Comparison of ENCODE assay signal across 22 cellular contexts in the genomic region with DNA sequence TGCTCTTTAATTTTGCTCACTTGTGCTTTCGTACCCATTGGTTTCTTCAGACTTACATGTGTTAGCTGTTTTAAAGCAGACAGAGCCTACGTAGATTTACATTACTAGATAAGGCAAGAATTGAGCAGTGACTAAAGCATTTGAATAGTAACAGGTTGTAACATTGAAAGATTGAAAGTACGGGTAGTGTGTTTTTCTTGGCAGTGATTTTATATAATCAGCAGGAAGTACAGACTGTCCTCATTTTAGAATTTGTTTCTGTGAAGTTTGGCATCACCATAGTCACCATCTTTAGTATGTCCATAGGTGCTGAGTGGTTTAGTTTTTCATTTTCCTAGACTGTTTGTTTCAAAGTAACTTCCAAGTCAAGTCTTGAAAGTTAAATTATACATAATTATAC. TPM values are rescaled to one million over a fixed set of nuclear protein-coding genes. Genes with fewer than 3 reads are reported as not detected.
A peak's percentile ranks its signal among the peaks of the same experiment; 100 is the strongest.
DNase-seq lines count a peak whose midpoint lies in the region; ATAC-seq, FAIRE-seq and TF ChIP-seq lines count a peak whose summit lies in the region.
"Had no signal": no experiment of that assay in that cellular context is flagged by ENCODE, and none has a peak within 500 bp of the region (broad histone marks: within the 10 kb centered on the region; RNA-seq: fewer than 3 reads in every experiment).

No MANE protein-coding gene starts in this region.

- intact Hi-C loops in heart left ventricle (cut with DNase I), result loop anchor here in 2 of 10 donors (5.0 kb wide), 2 partner anchors 64 to 69 kb away; partner anchors contain the start of gene NID2 (in 1 of the 2)

- TF ChIP-seq CTCF in A549 (IDR thresholded peaks at IDR 0.05) (no peak), brain microvascular endothelial cell (IDR thresholded peaks at IDR 0.05; ENCODE audit: low read depth, low read length, missing control alignments) (no peak), heart left ventricle (IDR thresholded peaks at IDR 0.05) (no peak), osteoblast (IDR thresholded peaks at IDR 0.05; ENCODE audit: extremely low read depth, low read depth, low read length) (no peak)

- H3K27ac ChIP-seq in A549 (no peak overlapping the region), brain microvascular endothelial cell (peak overlapping the region; percentile 90), heart left ventricle (peak overlapping the region; percentile 21 to 79 (median 56)), osteoblast (ENCODE audit: low read depth, low read length) (peak overlapping the region; percentile 18), substantia nigra (ENCODE audit: low read depth, low read length, poor library complexity, severe bottlenecking) (no peak overlapping the region)
- H3K27ac ChIP-seq: epithelial cell of prostate, PC-9 had no signal

- peaks cover 62% of the 10 kb centered on the region for H3K36me3 ChIP-seq in brain microvascular endothelial cell (replicated peaks)
- peaks cover 4 to 100% (median 98%) of the 10 kb centered on the region in 9 donors for H3K36me3 ChIP-seq in heart left ventricle
- peaks cover 72% of the 10 kb centered on the region for H3K36me3 ChIP-seq in osteoblast (ENCODE audit: insufficient read depth, low read length)

- H3K79me2 ChIP-seq in osteoblast (ENCODE audit: insufficient read depth, low read length), result peaks cover 6% of the 10 kb centered on the region

- no peak for TF ChIP-seq RAD21 in A549 (conservative IDR thresholded peaks at IDR 0.05 in 1 of 2, IDR thresholded peaks at IDR 0.05 in 1 of 2)

- H3K9me3 Mint-ChIP-seq in activated T-cell treated with anti-CD3 and anti-CD28 coated beads, Interleukin-2, amount 50 U/mL, for 4 hours, result no peaks in the 10 kb centered on the region
- H3K9me3 Mint-ChIP-seq: activated naive CD8-positive, alpha-beta T cell treated with anti-CD3 and anti-CD28 coated beads, Interleukin-2, amount 10 ng/mL, durations not matched to agents 7 days and 5 days; GM23338; nephron progenitor cell had no signal

- no peak overlapping the region for H3K4me3 Mint-ChIP-seq in activated T-cell treated with anti-CD3 and anti-CD28 coated beads, Interleukin-2, amount 50 U/mL, for 4 hours
- H3K4me3 Mint-ChIP-seq: activated naive CD8-positive, alpha-beta T cell treated with anti-CD3 and anti-CD28 coated beads, Interleukin-2, amount 10 ng/mL, durations not matched to agents 7 days and 5 days; GM23338; nephron progenitor cell had no signal

- no peaks in the 10 kb centered on the region for H3K27me3 Mint-ChIP-seq in activated T-cell treated with anti-CD3 and anti-CD28 coated beads, Interleukin-2, amount 50 U/mL, for 4 hours (ENCODE audit: low read depth)
- H3K27me3 Mint-ChIP-seq: activated naive CD8-positive, alpha-beta T cell treated with anti-CD3 and anti-CD28 coated beads, Interleukin-2, amount 10 ng/mL, durations not matched to agents 7 days and 5 days had no signal

- no peak for TF ChIP-seq EP300 in A549 (IDR thresholded peaks at IDR 0.05)

- H3K4me1 ChIP-seq in A549 (no peaks in the 10 kb centered on the region), heart left ventricle (peaks cover 7 to 58% (median 27%) of the 10 kb centered on the region in 12 donors), osteoblast (ENCODE audit: insufficient read depth, low read length) (peaks cover 21% of the 10 kb centered on the region)
- H3K4me1 ChIP-seq: left lung had no signal

- 86% methylated on average over 3 of the region's 3 CpGs for WGBS in A549 (ENCODE audit: missing lambda C conversion rate)
- WGBS in heart left ventricle, 4 donors, result 17 to 31% (median 26%) methylated on average over 3 of the region's 3 CpGs

- DNase-seq in A549 (ENCODE audit: low read depth in 1 of 2, low spot score in 1 of 2) (no peak), brain microvascular endothelial cell (peak; percentile 66), heart left ventricle (no peak), osteoblast (ENCODE audit: insufficient read length, low spot score, missing footprints) (no peak), OCI-M2 (lab: John Stamatoyannopoulos, UW; ENCODE audit: unreplicated experiment) (no peak), substantia nigra (lab: John Stamatoyannopoulos, UW) (no peak)
- DNase-seq in activated T-cell treated with anti-CD3 and anti-CD28 coated beads, Interleukin-2, amount 50 U/mL, for 4 hours, result no peak
- DNase-seq: activated CD4-positive, alpha-beta T cell treated with anti-CD3 and anti-CD28 coated beads, Interleukin-2, amount 50 U/mL, for 4 hours; activated naive CD8-positive, alpha-beta T cell treated with anti-CD3 and anti-CD28 coated beads, Interleukin-2, amount 10 ng/mL, durations not matched to agents 7 days and 5 days; activated T-cell treated with anti-CD3 and anti-CD28 coated beads, Interleukin-2, amount 50 U/mL, for 48 hours; EL; left lung; NCI-H2029; NCI-H748 treated with DMSO at 0.1 percent for 48 hours; nephron progenitor cell; PC-9 had no signal

- POLR2A ChIA-PET in A549 (lab: Yijun Ruan, JAX), result no interaction called here

- in situ Hi-C loops in brain microvascular endothelial cell (cut with HindIII; ENCODE audit: low pct_ligation_motif_present, low sequenced_read_pairs), result no loop called here

- H3K9me3 ChIP-seq in A549 (no peaks in the 10 kb centered on the region), heart left ventricle (no peaks in the 10 kb centered on the region), osteoblast (ENCODE audit: low read depth, low read length) (no peaks in the 10 kb centered on the region)
- H3K9me3 ChIP-seq: left lung had no signal

- H3K27me3 ChIP-seq in brain microvascular endothelial cell (replicated peaks) (no peaks in the 10 kb centered on the region), heart left ventricle (no peaks in the 10 kb centered on the region), osteoblast (ENCODE audit: insufficient read depth, low read length) (no peaks in the 10 kb centered on the region)
- H3K27me3 ChIP-seq: left lung had no signal

- peaks cover 67% of the 10 kb centered on the region for H3K36me3 Mint-ChIP-seq in activated T-cell treated with anti-CD3 and anti-CD28 coated beads, Interleukin-2, amount 50 U/mL, for 4 hours (ENCODE audit: insufficient read depth)

- CTCF ChIA-PET in A549 (lab: Yijun Ruan, JAX), result interaction anchor here (1.5 kb wide), 1 partner anchor 128 kb away, joined by 3 read pairs; no protein-coding TSS in a partner anchor

- no peak for ATAC-seq in A549
- peak; percentile 71 to 89 (median 84) for ATAC-seq in heart left ventricle
- ATAC-seq in activated T-cell treated with anti-CD3 and anti-CD28 coated beads, Interleukin-2, amount 50 U/mL, for 4 hours, result no peak
- ATAC-seq in HG03571 (IDR thresholded peaks at IDR 0.05; ENCODE audit: unreplicated experiment), result no peak
- ATAC-seq: left lung had no signal

- H3K4me1 Mint-ChIP-seq in activated T-cell treated with anti-CD3 and anti-CD28 coated beads, Interleukin-2, amount 50 U/mL, for 4 hours (ENCODE audit: low read depth), result no peaks in the 10 kb centered on the region
- H3K4me1 Mint-ChIP-seq: activated naive CD8-positive, alpha-beta T cell treated with anti-CD3 and anti-CD28 coated beads, Interleukin-2, amount 10 ng/mL, durations not matched to agents 7 days and 5 days; nephron progenitor cell had no signal

- H2AFZ ChIP-seq in osteoblast (ENCODE audit: low read length), result no peak overlapping the region
- H2AFZ ChIP-seq: GM23338, PC-9 had no signal

- H3K4me2 ChIP-seq in A549 (no peak overlapping the region), osteoblast (ENCODE audit: insufficient read depth, low read length) (no peak overlapping the region)
- H3K4me2 ChIP-seq: GM23338, PC-9 had no signal

- FAIRE-seq in A549 (lab: Jason Lieb, UNC), result peak; percentile 43
- FAIRE-seq: colon, TTC549, urothelium cell line had no signal

- TF ChIP-seq POLR2A in A549 (IDR thresholded peaks at IDR 0.05; ENCODE audit: low read length), result no peak
- TF ChIP-seq POLR2A in heart left ventricle (IDR thresholded peaks at IDR 0.05), result no peak

- no peak overlapping the region for H3K4me3 ChIP-seq in A549
- H3K4me3 ChIP-seq in brain microvascular endothelial cell (ENCODE audit: low read depth, low read length), result no peak overlapping the region
- H3K4me3 ChIP-seq in heart left ventricle, result no peak overlapping the region
- H3K4me3 ChIP-seq in osteoblast (ENCODE audit: insufficient read depth, low read length), result no peak overlapping the region
- H3K4me3 ChIP-seq: GM23338, left lung, PC-9 had no signal

- no peaks in the 10 kb centered on the region for H4K20me1 ChIP-seq in osteoblast (ENCODE audit: insufficient read depth, low read length)

TF ChIP-seq in A549, 52 proteins besides CTCF, POLR2A, EP300 and RAD21 (continues in another document):
- TF ChIP-seq USF2 (IDR thresholded peaks at IDR 0.05) (no peak), SREBF2 (IDR thresholded peaks at IDR 0.05) (no peak)
- TF ChIP-seq, protein P1, sequence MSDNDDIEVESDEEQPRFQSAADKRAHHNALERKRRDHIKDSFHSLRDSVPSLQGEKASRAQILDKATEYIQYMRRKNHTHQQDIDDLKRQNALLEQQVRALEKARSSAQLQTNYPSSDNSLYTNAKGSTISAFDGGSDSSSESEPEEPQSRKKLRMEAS (IDR thresholded peaks at IDR 0.05), result no peak
- TF ChIP-seq, protein P2, sequence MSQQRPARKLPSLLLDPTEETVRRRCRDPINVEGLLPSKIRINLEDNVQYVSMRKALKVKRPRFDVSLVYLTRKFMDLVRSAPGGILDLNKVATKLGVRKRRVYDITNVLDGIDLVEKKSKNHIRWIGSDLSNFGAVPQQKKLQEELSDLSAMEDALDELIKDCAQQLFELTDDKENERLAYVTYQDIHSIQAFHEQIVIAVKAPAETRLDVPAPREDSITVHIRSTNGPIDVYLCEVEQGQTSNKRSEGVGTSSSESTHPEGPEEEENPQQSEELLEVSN (IDR thresholded peaks at IDR 0.05; ENCODE audit: borderline replicate concordance, low read depth), result no peak

RNA-seq across cellular contexts. Expression of gene RTRAF, which starts 14.0 kb away (rescaled TPM):
- polyA plus RNA-seq in A549 (2011; rRNA removed) (289 and 341 TPM in 2 replicates), A549 (2017; fragmentation: RNase III; extraction: RNeasy Plus Mini Kit Qiagen cat#74134 plus additional on column Dnase treatment) (271 to 321 TPM (median 285 TPM) in 3 replicates), heart left ventricle (100 to 1,000 TPM; 163 to 272 TPM)
- polyA plus RNA-seq in A549 (2012; cell fraction: cytosol; rRNA removed), result 95.8 and 104 TPM in 2 replicates
- polyA plus RNA-seq in A549 (2012; cell fraction: nucleus; rRNA removed), result 17.8 and 18.6 TPM in 2 replicates
- polyA minus RNA-seq in A549 (2011; rRNA and poly(A)+ RNA removed), result 80.7 and 85.4 TPM in 2 replicates
- total RNA-seq in heart left ventricle (100 to 1,000 TPM in 7 of 9 donors, 10 to 100 TPM in 2; 72.9 to 260 (median 193) TPM), osteoblast (53.2 and 63.6 TPM in 2 replicates)
- 100 to 1,000 TPM; 252 to 270 (median 270) TPM for total RNA-seq in activated T-cell treated with anti-CD3 and anti-CD28 coated beads, Interleukin-2, amount 50 U/mL, for 4 hours

Comparison
In these comparisons a context has a peak if more than half of its experiments do, and no peak if none do; other contexts are left out.
1. ATAC-seq: peak in heart left ventricle (4 of 4); none in A549 (0 of 2), activated T-cell treated with anti-CD3 and anti-CD28 coated beads, Interleukin-2, amount 50 U/mL, for 4 hours (0 of 2) and HG03571 (single experiment).
2. H3K27ac ChIP-seq: peak in brain microvascular endothelial cell (single experiment), heart left ventricle (12 of 12) and osteoblast (single experiment); none in A549 (0 of 2) and substantia nigra (single experiment).